ENCODE assay signal across 18 cellular contexts in the genomic region with DNA sequence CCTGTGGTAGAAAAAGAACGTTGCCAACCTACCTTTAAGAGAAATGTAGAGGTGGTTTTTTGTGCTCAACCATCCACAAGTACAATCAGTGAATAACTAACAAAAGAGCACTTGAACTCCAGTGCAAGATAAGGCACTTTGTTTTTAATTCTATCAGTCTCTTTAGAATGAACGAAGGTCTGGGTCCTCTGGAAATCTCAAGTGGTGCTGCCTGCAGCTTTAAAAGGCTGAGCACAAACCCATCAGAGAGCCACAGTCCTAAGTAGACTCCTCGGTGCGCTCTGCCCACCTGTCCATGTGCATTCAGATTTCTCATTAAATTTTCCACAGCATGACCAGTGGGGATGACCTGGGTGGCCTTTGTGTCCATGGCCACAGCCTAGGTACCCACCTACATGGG.
"Had no signal": no experiment of that assay in that cellular context is flagged by ENCODE, and none has a peak within 500 bp of the region (broad histone marks: within the 10 kb centered on the region; RNA-seq: fewer than 3 reads in every experiment).

No MANE protein-coding gene starts in this region.

- H3K4me1 ChIP-seq: sigmoid colon, testis had no signal

- H3K27ac ChIP-seq: cardiac muscle cell, foreskin keratinocyte, left ventricle myocardium inferior, pancreas, sigmoid colon, testis, WERI-Rb-1 had no signal

- H3K27me3 ChIP-seq: cardiac muscle cell, foreskin keratinocyte, pancreas, sigmoid colon, testis had no signal

- H3K4me3 ChIP-seq: cardiac muscle cell, left ventricle myocardium inferior, pancreas, sigmoid colon, testis had no signal

- ATAC-seq: foreskin keratinocyte; pancreas; stimulated activated memory B cell treated with anti-CD40 and anti-IgM and Interleukin-4, amounts not matched to agents 10 μg/mL and 1 μg/mL and 100 μg/mL, for 72 hours; T-helper 17 cell had no signal

- H3K36me3 ChIP-seq: cardiac muscle cell had no signal

- H3K4me3 Mint-ChIP-seq: activated naive CD8-positive, alpha-beta T cell; activated T-helper 1 cell treated with anti-CD3 and anti-CD28 coated beads, Interleukin-12 subunit alpha, Interleukin-12 subunit beta, Interleukin-2, Interleukin-4 antibody, amounts not matched to agents 30 ng/mL and 10 ng/mL and 1 ng/mL, durations not matched to agents 14 hours and 24 hours and 36 hours; stimulated activated memory B cell treated with anti-CD40 and anti-IgM and Interleukin-4, amounts not matched to agents 10 μg/mL and 1 μg/mL and 100 μg/mL, for 72 hours; T-helper 17 cell; type B pancreatic cell had no signal

- H3K27ac Mint-ChIP-seq: activated naive CD8-positive, alpha-beta T cell; activated T-helper 1 cell treated with anti-CD3 and anti-CD28 coated beads, Interleukin-12 subunit alpha, Interleukin-12 subunit beta, Interleukin-2, Interleukin-4 antibody, amounts not matched to agents 30 ng/mL and 10 ng/mL and 1 ng/mL, durations not matched to agents 14 hours and 24 hours and 36 hours; stimulated activated memory B cell treated with anti-CD40 and anti-IgM and Interleukin-4, amounts not matched to agents 10 μg/mL and 1 μg/mL and 100 μg/mL, for 72 hours; type B pancreatic cell had no signal

- H3K9me3 ChIP-seq: left ventricle myocardium inferior, pancreas, sigmoid colon, testis had no signal

- H3K4me1 Mint-ChIP-seq: stimulated activated memory B cell treated with anti-CD40 and anti-IgM and Interleukin-4, amounts not matched to agents 10 μg/mL and 1 μg/mL and 100 μg/mL, for 72 hours had no signal

- H3K27me3 Mint-ChIP-seq: activated naive CD8-positive, alpha-beta T cell; stimulated activated memory B cell treated with anti-CD40 and anti-IgM and Interleukin-4, amounts not matched to agents 10 μg/mL and 1 μg/mL and 100 μg/mL, for 72 hours; T-helper 17 cell; type B pancreatic cell had no signal

- H3K9me3 Mint-ChIP-seq: activated T-helper 1 cell treated with anti-CD3 and anti-CD28 coated beads, Interleukin-12 subunit alpha, Interleukin-12 subunit beta, Interleukin-2, Interleukin-4 antibody, amounts not matched to agents 30 ng/mL and 10 ng/mL and 1 ng/mL, durations not matched to agents 14 hours and 24 hours and 36 hours; stimulated activated memory B cell treated with anti-CD40 and anti-IgM and Interleukin-4, amounts not matched to agents 10 μg/mL and 1 μg/mL and 100 μg/mL, for 72 hours; type B pancreatic cell had no signal

- DNase-seq: activated CD4-positive, alpha-beta T cell treated with anti-CD3 and anti-CD28 coated beads, Interleukin-2, amount 50 U/mL, for 48 hours; activated T-cell treated with anti-CD3 and anti-CD28 coated beads for 4 hours; foreskin keratinocyte; glutamatergic neuron; hypothalamus; kidney; left ventricle myocardium inferior; pancreas; sigmoid colon; stimulated activated CD4-positive, alpha-beta T cell treated with anti-CD3 and anti-CD28 coated beads, Interleukin-4, amount 100 ng/mL, for 24 hours; T-helper 17 cell; testis; WERI-Rb-1 had no signal
